In the genomic region with DNA sequence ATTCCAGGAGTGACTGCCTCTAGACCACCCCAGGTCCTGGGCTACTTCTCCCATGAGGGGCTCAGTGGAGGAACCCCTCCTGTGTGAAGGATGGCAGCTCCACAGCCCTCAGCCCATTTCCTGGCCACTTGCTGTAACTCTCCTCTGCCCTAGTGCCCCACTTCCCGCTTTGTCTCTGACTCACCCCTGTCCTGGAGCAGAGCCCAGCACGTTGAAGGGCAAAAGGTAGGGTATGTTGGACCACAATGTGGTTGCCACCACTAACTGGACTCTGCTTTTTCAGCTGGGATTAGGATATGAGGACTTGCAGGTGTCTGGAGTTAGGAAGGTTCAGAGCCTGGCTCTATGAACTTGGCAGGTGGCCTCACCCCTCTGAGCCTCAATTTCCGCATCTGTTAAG, we compare ENCODE assay signal across 10 cellular contexts. TPM values are rescaled to one million over a fixed set of nuclear protein-coding genes. Genes with fewer than 3 reads are reported as not detected.
DNase-seq lines count a peak whose midpoint lies in the region; ATAC-seq, FAIRE-seq and TF ChIP-seq lines count a peak whose summit lies in the region.
"Had no signal": no experiment of that assay in that cellular context is flagged by ENCODE, and none has a peak within 500 bp of the region (broad histone marks: within the 10 kb centered on the region; RNA-seq: fewer than 3 reads in every experiment).

No MANE protein-coding gene starts in this region.

- intact Hi-C loops in uterus (cut with DNase I; ENCODE audit: low total_unique reads): no loop called here

- peak overlapping the region; percentile 32 to 37 (median 32) for H3K4me3 Mint-ChIP-seq in nephron

- peaks cover 0 to 9% of the 10 kb centered on the region in 2 donors for H3K4me1 ChIP-seq in uterus

- H3K27ac Mint-ChIP-seq in nephron: no peak overlapping the region

- H3K4me3 ChIP-seq in astrocyte of the spinal cord (ENCODE audit: low read depth, low read length) (no peak overlapping the region), uterus (no peak overlapping the region)
- H3K4me3 ChIP-seq: esophagus muscularis mucosa had no signal

- DNase-seq in H54 (ENCODE audit: insufficient read length, low spot score) (peak; percentile 80), MV-4-11 (lab: John Stamatoyannopoulos, UW) (peak; percentile 14), astrocyte of the spinal cord (ENCODE audit: low read depth, low spot score) (peak; percentile 74), uterus (no peak)
- DNase-seq: left cardiac atrium had no signal

- H3K4me1 Mint-ChIP-seq in nephron: no peaks in the 10 kb centered on the region

- no peak overlapping the region for H3K27ac ChIP-seq in uterus
- H3K27ac ChIP-seq: esophagus muscularis mucosa had no signal

- ATAC-seq in HG03521 (IDR thresholded peaks at IDR 0.05; ENCODE audit: unreplicated experiment): no peak
- ATAC-seq in HG03159 (IDR thresholded peaks at IDR 0.05; ENCODE audit: unreplicated experiment): no peak
- ATAC-seq: left cardiac atrium had no signal

- H3K36me3 ChIP-seq in uterus: no peaks in the 10 kb centered on the region
- H3K36me3 ChIP-seq: esophagus muscularis mucosa had no signal

- H3K27me3 Mint-ChIP-seq in nephron (ENCODE audit: low read depth): peaks cover 22% of the 10 kb centered on the region

- no peak for TF ChIP-seq POLR2A in H54 (IDR thresholded peaks at IDR 0.05; ENCODE audit: low read depth, low read length)
- TF ChIP-seq POLR2A in uterus (IDR thresholded peaks at IDR 0.05): no peak

- no peaks in the 10 kb centered on the region for H3K9me3 ChIP-seq in uterus
- H3K9me3 ChIP-seq: esophagus muscularis mucosa had no signal

- TF ChIP-seq CTCF in astrocyte of the spinal cord (IDR thresholded peaks at IDR 0.05; ENCODE audit: low read depth, low read length) (no peak), nephron (IDR thresholded peaks at IDR 0.05; ENCODE audit: unreplicated experiment in 3 of 3) (no peak), uterus (IDR thresholded peaks at IDR 0.05) (no peak)

- in situ Hi-C loops in astrocyte of the spinal cord (cut with HindIII; ENCODE audit: low sequenced_read_pairs): no loop called here

- H3K27me3 ChIP-seq in uterus: peaks cover 0 to 27% of the 10 kb centered on the region in 2 donors

- peaks cover 5% of the 10 kb centered on the region for H3K36me3 Mint-ChIP-seq in nephron (ENCODE audit: low read depth)

- peak; percentile 30 for FAIRE-seq in H54 (lab: Jason Lieb, UNC)
- FAIRE-seq: G401.6 had no signal

- H3K9me3 Mint-ChIP-seq in nephron: no peaks in the 10 kb centered on the region

RNA-seq across cellular contexts. Expression of a gene that starts 2.4 kb away (rescaled TPM):
- total RNA-seq in uterus: 1 to 10 TPM in 1 of 4 donors, under 1 TPM in 1, not detected in 2; 0.29 to 5.2 TPM

RNA-seq across cellular contexts. Expression of a gene that starts 57.5 kb away (rescaled TPM):
- not detected for total RNA-seq in uterus
- total RNA-seq: esophagus muscularis mucosa, left cardiac atrium had no signal

Comparison
In these comparisons a context has a peak if more than half of its experiments do, and no peak if none do; other contexts are left out.
1. DNase-seq: peak in H54 (single experiment), MV-4-11 (single experiment) and astrocyte of the spinal cord (single experiment); none in uterus (0 of 2).